In genomic region chr1:44294588-44295007, GRCh38 we compare ENCODE assay signal across 8 cellular contexts.
DNase-seq lines count a peak whose midpoint lies in the region; ATAC-seq and TF ChIP-seq lines count a peak whose summit lies in the region.

No MANE protein-coding gene starts in this region.

- peak; percentile 56 for TF ChIP-seq CTCF in colonic mucosa (IDR thresholded peaks at IDR 0.05)
- no peak for TF ChIP-seq CTCF in nephron progenitor cell (IDR thresholded peaks at IDR 0.05)
- no peak for TF ChIP-seq CTCF in mesothelial cell of epicardium (IDR thresholded peaks at IDR 0.05; ENCODE audit: unreplicated experiment)

- H3K36me3 Mint-ChIP-seq in nephron progenitor cell (ENCODE audit: low read depth) (peaks cover 37% of the 10 kb centered on the region), mesothelial cell of epicardium (peaks cover 48% of the 10 kb centered on the region)

- peak in 12 of 14 donors; percentile 11 to 86 (median 60) for DNase-seq in C1 segment of cervical spinal cord (lab: John Stamatoyannopoulos, UW)
- peak; percentile 1 for DNase-seq in NCI-H146 treated with DMSO at 0.1 percent for 48 hours (lab: John Stamatoyannopoulos, UW; ENCODE audit: unreplicated experiment)
- peak; percentile 76 for DNase-seq in colonic mucosa
- peak; percentile 29 for DNase-seq in nephron progenitor cell
- no peak for DNase-seq in mesothelial cell of epicardium (ENCODE audit: low spot score in 2 of 2, unreplicated experiment in 2 of 2)

- H3K4me3 Mint-ChIP-seq in nephron progenitor cell (peak overlapping the region; percentile 16), mesothelial cell of epicardium (no peak overlapping the region)

- no peak overlapping the region for H3K27ac ChIP-seq in colonic mucosa

- H3K4me1 Mint-ChIP-seq in nephron progenitor cell (peaks cover 95% of the 10 kb centered on the region), mesothelial cell of epicardium (peaks cover 5% of the 10 kb centered on the region)

- no peaks in the 10 kb centered on the region for H3K36me3 ChIP-seq in colonic mucosa

- H3K27ac Mint-ChIP-seq in nephron progenitor cell (no peak overlapping the region), mesothelial cell of epicardium (no peak overlapping the region)

- peaks cover 14% of the 10 kb centered on the region for H3K4me1 ChIP-seq in colonic mucosa

- H3K27me3 ChIP-seq in colonic mucosa: no peaks in the 10 kb centered on the region

- H3K9me3 Mint-ChIP-seq in nephron progenitor cell (no peaks in the 10 kb centered on the region), mesothelial cell of epicardium (no peaks in the 10 kb centered on the region)

- ATAC-seq in GM19452 (IDR thresholded peaks at IDR 0.05; ENCODE audit: unreplicated experiment) (no peak), GM19324 (IDR thresholded peaks at IDR 0.05; ENCODE audit: low FRiP score, unreplicated experiment) (no peak), GM21825 (IDR thresholded peaks at IDR 0.05; ENCODE audit: unreplicated experiment) (no peak)

- H3K9me3 ChIP-seq in colonic mucosa: no peaks in the 10 kb centered on the region

- H3K9ac ChIP-seq in colonic mucosa (ENCODE audit: low read depth in 2 of 2, low read length in 2 of 2): no peak overlapping the region

- H3K27me3 Mint-ChIP-seq in nephron progenitor cell (ENCODE audit: low read depth, poor library complexity): peaks cover 10% of the 10 kb centered on the region
- no peaks in the 10 kb centered on the region for H3K27me3 Mint-ChIP-seq in mesothelial cell of epicardium (ENCODE audit: low read depth)

- H3K4me3 ChIP-seq in colonic mucosa: no peak overlapping the region

- intact Hi-C loops in colonic mucosa (cut with DNase I): loop anchor here (5.0 kb wide), 2 partner anchors 57 to 77 kb away; no protein-coding TSS in a partner anchor

Comparison
In these comparisons a context has a peak if more than half of its experiments do, and no peak if none do; other contexts are left out.
1. DNase-seq: peak in C1 segment of cervical spinal cord (12 of 14), NCI-H146 treated with DMSO at 0.1 percent for 48 hours (single experiment), colonic mucosa (single experiment) and nephron progenitor cell (single experiment); none in mesothelial cell of epicardium (0 of 2).